ENCODE assay signal across 8 cellular contexts in genomic region chr11:112961146-112961668, GRCh38. TPM values are rescaled to one million over a fixed set of nuclear protein-coding genes. Genes with fewer than 3 reads are reported as not detected.
DNase-seq lines count a peak whose midpoint lies in the region; ATAC-seq and TF ChIP-seq lines count a peak whose summit lies in the region.

NCAM1 (plus strand) TSS chr11:112961420.

- H3K4me2 ChIP-seq in neural cell (ENCODE audit: low read length), result peak within 1 kb of the TSS; percentile 41

- no peak for DNase-seq in AG04450 (ENCODE audit: low read depth, low spot score)
- DNase-seq in GOT3 (lab: John Stamatoyannopoulos, UW), result peak; percentile 33
- DNase-seq in NCI-H460 (ENCODE audit: extremely low read depth, low read depth), result peak; percentile 80
- peak; percentile 16 for DNase-seq in activated naive CD4-positive, alpha-beta T cell treated with anti-CD3 and anti-CD28 coated beads, Interleukin-2, amount 50 U/mL, for 16 hours
- peak; percentile 90 to 98 (median 95) for DNase-seq in head of caudate nucleus
- DNase-seq in aorta, result peak; percentile 59 to 82

- H4K20me1 ChIP-seq in neural cell (ENCODE audit: insufficient read depth), result no peaks in the 10 kb centered on the region

- ATAC-seq in aorta (ENCODE audit: low FRiP score) (peak; percentile 62), HG02981 (IDR thresholded peaks at IDR 0.05; ENCODE audit: unreplicated experiment) (no peak)

- WGBS in aorta, 2 donors, result 0 to 1% methylated on average over 28 of the region's 28 CpGs

- TF ChIP-seq EP300 in neural cell (conservative IDR thresholded peaks at IDR 0.05; ENCODE audit: poor library complexity, severe bottlenecking), result peak; percentile 95

- H3K27ac ChIP-seq in AG04450 (ENCODE audit: low read depth, low read length) (no peak within 1 kb of the TSS), neural cell (ENCODE audit: low read length) (peak within 1 kb of the TSS; percentile 96), aorta (ENCODE audit: low read depth in 1 of 2, low read length in 2 of 2) (no peak within 1 kb of the TSS)

- peak within 1 kb of the TSS; percentile 90 for H3K9ac ChIP-seq in neural cell (ENCODE audit: low read length)

- peaks cover 3% of the 10 kb centered on the region for H3F3A ChIP-seq in neural cell (ENCODE audit: insufficient read depth, low read length, poor library complexity, severe bottlenecking)

- peaks cover 41% of the 10 kb centered on the region for H3K27me3 ChIP-seq in AG04450 (ENCODE audit: control insufficient read depth, insufficient read depth, low read length)
- H3K27me3 ChIP-seq in neural cell (ENCODE audit: insufficient read depth, low read depth, low read length), result no peaks in the 10 kb centered on the region
- H3K27me3 ChIP-seq in aorta (ENCODE audit: control insufficient read depth in 1 of 2, insufficient read depth in 2 of 2, low read length in 1 of 2), result no peaks in the 10 kb centered on the region

- CTCF ChIA-PET in AG04450 (lab: Charles Lee), result no interaction called here

- intact Hi-C loops in head of caudate nucleus (cut with DNase I) (loop anchor here (5.0 to 10.0 kb wide), 5 partner anchors 119 to 376 kb away; no protein-coding TSS in a partner anchor), aorta (cut with DNase I) (loop anchor here (10.0 kb wide), 3 partner anchors 166 to 666 kb away; no protein-coding TSS in a partner anchor)

- TF ChIP-seq CTCF in AG04450 (IDR thresholded peaks at IDR 0.05; ENCODE audit: low read depth, low read length) (no peak), neural cell (IDR thresholded peaks at IDR 0.05; ENCODE audit: poor library complexity, severe bottlenecking) (peak; percentile 47)

- no peaks in the 10 kb centered on the region for H3K9me2 ChIP-seq in neural cell (ENCODE audit: insufficient read depth, low read length)

- H3K9me3 ChIP-seq in AG04450 (ENCODE audit: control insufficient read depth, insufficient read depth, low read length) (no peaks in the 10 kb centered on the region; the same call in 1 of the 2 replicates), neural cell (ENCODE audit: low read length) (no peaks in the 10 kb centered on the region), aorta (ENCODE audit: control insufficient read depth, low read length) (no peaks in the 10 kb centered on the region)

- H3K4me1 ChIP-seq in aorta (ENCODE audit: control insufficient read depth in 1 of 2, insufficient read depth in 2 of 2, low read length in 2 of 2), result no peaks in the 10 kb centered on the region

- H3K36me3 ChIP-seq in neural cell (ENCODE audit: insufficient read depth, low read length) (no peaks in the 10 kb centered on the region), aorta (ENCODE audit: control insufficient read depth in 1 of 2, insufficient read depth in 2 of 2, low read length in 1 of 2) (no peaks in the 10 kb centered on the region)

- peak within 1 kb of the TSS; percentile 62 for H2AFZ ChIP-seq in neural cell (ENCODE audit: low read depth, low read length)

- peaks cover 39% of the 10 kb centered on the region for H3K79me2 ChIP-seq in neural cell (replicated peaks; ENCODE audit: insufficient read depth, low read length)

- peak; percentile 78 for TF ChIP-seq RAD21 in neural cell (conservative IDR thresholded peaks at IDR 0.05)

- POLR2A ChIA-PET in AG04450 (lab: Yijun Ruan, JAX), result no interaction called here

- H3K4me3 ChIP-seq in AG04450 (ENCODE audit: low read depth, low read length) (peak within 1 kb of the TSS; percentile 40), neural cell (ENCODE audit: low read length) (peak within 1 kb of the TSS; percentile 88), aorta (ENCODE audit: low read length in 2 of 2) (peak within 1 kb of the TSS; percentile 58 to 72)

TF ChIP-seq in neural cell, 6 proteins besides CTCF, POLR2A, EP300 and RAD21:
- TF ChIP-seq TAF1 (IDR thresholded peaks at IDR 0.05; ENCODE audit: low read depth) (peak; percentile 98), REST (IDR thresholded peaks at IDR 0.05; ENCODE audit: borderline replicate concordance) (peak; percentile 94), SMC3 (conservative IDR thresholded peaks at IDR 0.05; ENCODE audit: poor library complexity) (peak; percentile 83), EZH2 (IDR thresholded peaks at IDR 0.05; ENCODE audit: borderline replicate concordance, insufficient read depth, low read length, poor library complexity, severe bottlenecking) (no peak), POLR2AphosphoS5 (IDR thresholded peaks at IDR 0.05) (peak; percentile 97), MXI1 (conservative IDR thresholded peaks at IDR 0.05; ENCODE audit: poor library complexity, severe bottlenecking) (peak; percentile 48)
TF ChIP-seq in neural cell: peak in this region for 5.

RNA-seq across cellular contexts. Expression of gene NCAM1, which starts in this region (rescaled TPM):
- polyA plus RNA-seq in AG04450 (2011; rRNA removed) (not detected in 2 replicates), neural cell (120 and 158 TPM in 2 replicates), aorta (1 to 10 TPM; 1.8 to 2.1 TPM)
- polyA minus RNA-seq in AG04450 (2011; rRNA and poly(A)+ RNA removed), result 0.74 TPM in 1 of 2 replicates, not detected in the other
- total RNA-seq in NCI-H460 (2014; rRNA removed; shearing (Covaris generic)), result 17.8 and 19.8 TPM in 2 replicates
- polyA plus RNA-seq in NCI-H460 (2014; cell fraction: nucleus; rRNA removed), result 6.7 and 9.0 TPM in 2 replicates
- 588 and 740 TPM in 2 replicates for polyA minus RNA-seq in neural cell
- total RNA-seq in aorta, result 10 to 100 TPM; 10.2 to 19.4 TPM

Comparison
In these comparisons a context has a peak if more than half of its experiments do, and no peak if none do; other contexts are left out.
1. RNA of gene NCAM1 (polyA plus RNA-seq): 120 to 158 TPM in neural cell; 1.8 to 2.1 TPM in aorta and not detected in AG04450; every median in the first group is over 10 times any median in the second.
2. Peak in every context shown above with its lines, with median percentiles within 50 percentile points of each other: H3K4me3 ChIP-seq.